In the genomic region with DNA sequence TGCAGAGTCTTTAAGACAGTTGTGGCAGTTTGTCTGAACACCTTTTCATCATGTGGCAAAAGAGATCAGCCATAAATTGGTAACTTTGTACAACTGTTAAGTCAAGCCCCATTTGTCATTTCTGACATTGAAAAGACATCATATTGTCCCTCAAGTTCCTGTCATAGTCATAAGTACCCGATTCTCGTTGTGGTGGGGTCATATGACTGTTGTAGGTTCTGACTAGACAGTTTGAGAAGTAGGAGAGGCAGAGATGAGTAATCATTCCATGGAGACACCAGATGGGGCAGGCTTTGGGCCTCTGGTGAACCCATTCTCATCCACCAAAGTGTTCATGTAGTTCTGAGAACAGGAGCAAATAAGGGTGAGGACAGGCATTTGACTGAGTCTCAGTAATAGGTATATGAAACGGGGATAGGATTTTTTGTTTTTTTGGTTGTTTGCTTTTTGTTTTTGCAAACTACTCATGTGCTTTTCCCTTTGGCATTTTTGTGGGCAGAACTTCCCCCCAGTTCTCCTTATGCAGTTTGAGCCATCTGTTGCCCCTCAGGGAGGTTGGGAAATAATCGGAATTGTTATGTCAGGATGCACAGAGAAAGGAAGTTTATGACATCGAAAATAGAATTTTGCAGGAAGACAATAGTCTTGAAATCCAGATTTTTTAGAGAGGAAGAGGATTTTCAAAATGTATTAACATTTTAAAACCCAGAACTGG, we compare ENCODE assay signal across 12 cellular contexts.
A peak's percentile ranks its signal among the peaks of the same experiment; 100 is the strongest.
DNase-seq lines count a peak whose midpoint lies in the region; ATAC-seq and TF ChIP-seq lines count a peak whose summit lies in the region.
"Had no signal": no experiment of that assay in that cellular context is flagged by ENCODE, and none has a peak within 500 bp of the region (broad histone marks: within the 10 kb centered on the region; RNA-seq: fewer than 3 reads in every experiment).

No MANE protein-coding gene starts in this region.

- peaks cover 3% of the 10 kb centered on the region for H3K36me3 Mint-ChIP-seq in activated CD8-positive, alpha-beta memory T cell treated with anti-CD3 and anti-CD28 coated beads, Interleukin-2, amount 10 ng/mL, durations not matched to agents 7 days and 5 days
- peaks cover 6% of the 10 kb centered on the region for H3K36me3 Mint-ChIP-seq in T-helper 1 cell treated with Interleukin-12 subunit alpha and Interleukin-12 subunit beta and Interleukin-4 antibody, amounts not matched to agents 30 μg/mL and 1 μg/mL, for 36 hours (ENCODE audit: low read depth)
- H3K36me3 Mint-ChIP-seq in endodermal cell (ENCODE audit: low read depth), result no peaks in the 10 kb centered on the region

- peak; percentile 77 for DNase-seq in activated CD8-positive, alpha-beta memory T cell treated with anti-CD3 and anti-CD28 coated beads, Interleukin-2, amount 10 ng/mL, durations not matched to agents 7 days and 5 days
- DNase-seq in activated CD8-positive, alpha-beta memory T cell treated with anti-CD3 and anti-CD28 coated beads for 24 hours, result no peak
- DNase-seq in stimulated activated CD4-positive, alpha-beta T cell treated with anti-CD3 and anti-CD28 coated beads, Interleukin-2, amount 100 ng/mL, for 48 hours, result peak; percentile 12 to 22
- no peak for DNase-seq in endodermal cell
- DNase-seq in effector memory CD4-positive, alpha-beta T cell, result no peak
- DNase-seq: glutamatergic neuron, right cardiac atrium had no signal

- no peaks in the 10 kb centered on the region for H3K9me3 ChIP-seq in endodermal cell (ENCODE audit: control insufficient read depth, low read length)
- H3K9me3 ChIP-seq in effector memory CD4-positive, alpha-beta T cell (ENCODE audit: control insufficient read depth, low read length), result no peaks in the 10 kb centered on the region

- H3K27me3 Mint-ChIP-seq in activated CD8-positive, alpha-beta memory T cell treated with anti-CD3 and anti-CD28 coated beads, Interleukin-2, amount 10 ng/mL, durations not matched to agents 7 days and 5 days, result peaks cover 2% of the 10 kb centered on the region
- H3K27me3 Mint-ChIP-seq in T-helper 1 cell treated with Interleukin-12 subunit alpha and Interleukin-12 subunit beta and Interleukin-4 antibody, amounts not matched to agents 30 μg/mL and 1 μg/mL, for 36 hours (ENCODE audit: low read depth), result peaks cover 15% of the 10 kb centered on the region
- peaks cover 2% of the 10 kb centered on the region for H3K27me3 Mint-ChIP-seq in endodermal cell (ENCODE audit: insufficient read depth)

- no peak for TF ChIP-seq CTCF in endodermal cell (conservative IDR thresholded peaks at IDR 0.05)

- no peak overlapping the region for H3K27ac ChIP-seq in endodermal cell (ENCODE audit: low read depth, low read length)
- H3K27ac ChIP-seq in effector memory CD4-positive, alpha-beta T cell (ENCODE audit: insufficient read depth, low read length, poor library complexity, severe bottlenecking), result no peak overlapping the region
- H3K27ac ChIP-seq: HL-60 had no signal

- no peak overlapping the region for H3K4me3 Mint-ChIP-seq in activated CD8-positive, alpha-beta memory T cell treated with anti-CD3 and anti-CD28 coated beads, Interleukin-2, amount 10 ng/mL, durations not matched to agents 7 days and 5 days
- H3K4me3 Mint-ChIP-seq in T-helper 1 cell treated with Interleukin-12 subunit alpha and Interleukin-12 subunit beta and Interleukin-4 antibody, amounts not matched to agents 30 μg/mL and 1 μg/mL, for 36 hours, result no peak overlapping the region
- H3K4me3 Mint-ChIP-seq in endodermal cell, result no peak overlapping the region
- H3K4me3 Mint-ChIP-seq: central memory CD8-positive, alpha-beta T cell had no signal

- H3K9me3 Mint-ChIP-seq in activated CD8-positive, alpha-beta memory T cell treated with anti-CD3 and anti-CD28 coated beads, Interleukin-2, amount 10 ng/mL, durations not matched to agents 7 days and 5 days (ENCODE audit: low read depth), result no peaks in the 10 kb centered on the region
- H3K9me3 Mint-ChIP-seq in T-helper 1 cell treated with Interleukin-12 subunit alpha and Interleukin-12 subunit beta and Interleukin-4 antibody, amounts not matched to agents 30 μg/mL and 1 μg/mL, for 36 hours, result peaks cover 11% of the 10 kb centered on the region
- no peaks in the 10 kb centered on the region for H3K9me3 Mint-ChIP-seq in endodermal cell

- H3K27me3 ChIP-seq in endodermal cell (ENCODE audit: control insufficient read depth, insufficient read depth, low read length, poor library complexity, severe bottlenecking), result no peaks in the 10 kb centered on the region
- H3K27me3 ChIP-seq in effector memory CD4-positive, alpha-beta T cell (replicated peaks; ENCODE audit: control insufficient read depth, insufficient read depth, low read length, poor library complexity, severe bottlenecking), result no peaks in the 10 kb centered on the region

- peak; percentile 96 for ATAC-seq in activated CD8-positive, alpha-beta memory T cell treated with anti-CD3 and anti-CD28 coated beads, Interleukin-2, amount 10 ng/mL, durations not matched to agents 7 days and 5 days
- ATAC-seq in GM21619 (IDR thresholded peaks at IDR 0.05; ENCODE audit: unreplicated experiment), result peak; percentile 65
- ATAC-seq in HG03196 (IDR thresholded peaks at IDR 0.05; ENCODE audit: unreplicated experiment), result no peak
- ATAC-seq: right cardiac atrium had no signal

- 95% methylated on average over 5 of the region's 5 CpGs; no CpG with 5 or more reads in 1 of the 2 experiments for WGBS in endodermal cell (ENCODE audit: insufficient coverage in 1 of 2, insufficient read length in 1 of 2), 2 experiments

- peaks cover 9% of the 10 kb centered on the region for H3K4me1 Mint-ChIP-seq in activated CD8-positive, alpha-beta memory T cell treated with anti-CD3 and anti-CD28 coated beads, Interleukin-2, amount 10 ng/mL, durations not matched to agents 7 days and 5 days
- peaks cover 8% of the 10 kb centered on the region for H3K4me1 Mint-ChIP-seq in T-helper 1 cell treated with Interleukin-12 subunit alpha and Interleukin-12 subunit beta and Interleukin-4 antibody, amounts not matched to agents 30 μg/mL and 1 μg/mL, for 36 hours (ENCODE audit: low read depth)
- H3K4me1 Mint-ChIP-seq in endodermal cell, result no peaks in the 10 kb centered on the region
- H3K4me1 Mint-ChIP-seq: central memory CD8-positive, alpha-beta T cell had no signal

- peak overlapping the region; percentile 22 for H3K27ac Mint-ChIP-seq in activated CD8-positive, alpha-beta memory T cell treated with anti-CD3 and anti-CD28 coated beads, Interleukin-2, amount 10 ng/mL, durations not matched to agents 7 days and 5 days
- H3K27ac Mint-ChIP-seq in T-helper 1 cell treated with Interleukin-12 subunit alpha and Interleukin-12 subunit beta and Interleukin-4 antibody, amounts not matched to agents 30 μg/mL and 1 μg/mL, for 36 hours, result peak overlapping the region; percentile 70
- no peak overlapping the region for H3K27ac Mint-ChIP-seq in endodermal cell

- H3K4me3 ChIP-seq in endodermal cell (ENCODE audit: low read length), result no peak overlapping the region
- H3K4me3 ChIP-seq in effector memory CD4-positive, alpha-beta T cell (ENCODE audit: insufficient read depth, low read depth, low read length, poor library complexity, severe bottlenecking), result no peak overlapping the region

- CTCF ChIA-PET in activated CD8-positive, alpha-beta memory T cell treated with anti-CD3 and anti-CD28 coated beads, Interleukin-2, amount 10 ng/mL, durations not matched to agents 7 days and 5 days (lab: Charles Lee), result no interaction called here

- no peak overlapping the region for H3K9ac ChIP-seq in endodermal cell (ENCODE audit: extremely low read depth, low read length, poor library complexity, severe bottlenecking)

- no peaks in the 10 kb centered on the region for H3K4me1 ChIP-seq in endodermal cell (ENCODE audit: control insufficient read depth, insufficient read depth, low read length)
- H3K4me1 ChIP-seq in effector memory CD4-positive, alpha-beta T cell (ENCODE audit: control insufficient read depth, insufficient read depth, low read length, poor library complexity, severe bottlenecking), result no peaks in the 10 kb centered on the region

- H3K36me3 ChIP-seq in endodermal cell (ENCODE audit: control insufficient read depth, insufficient read depth, low read length), result no peaks in the 10 kb centered on the region
- no peaks in the 10 kb centered on the region for H3K36me3 ChIP-seq in effector memory CD4-positive, alpha-beta T cell (ENCODE audit: control insufficient read depth, insufficient read depth, low read length)

Comparison
In these comparisons a context has a peak if more than half of its experiments do, and no peak if none do; other contexts are left out.
1. DNase-seq: peak in activated CD8-positive, alpha-beta memory T cell treated with anti-CD3 and anti-CD28 coated beads, Interleukin-2, amount 10 ng/mL, durations not matched to agents 7 days and 5 days (single experiment) and stimulated activated CD4-positive, alpha-beta T cell treated with anti-CD3 and anti-CD28 coated beads, Interleukin-2, amount 100 ng/mL, for 48 hours (2 of 2); none in activated CD8-positive, alpha-beta memory T cell treated with anti-CD3 and anti-CD28 coated beads for 24 hours (single experiment), endodermal cell (single experiment) and effector memory CD4-positive, alpha-beta T cell (0 of 3).